ENCODE assay signal across 8 cellular contexts in genomic region chr5:112419050-112419595, GRCh38. TPM values are rescaled to one million over a fixed set of nuclear protein-coding genes. Genes with fewer than 3 reads are reported as not detected.
DNase-seq lines count a peak whose midpoint lies in the region; ATAC-seq and TF ChIP-seq lines count a peak whose summit lies in the region.

Gene EPB41L4A (minus strand): TSS chr5:112419277. CDS start chr5:112419039, 238 bp downstream.

- H2BK120ac ChIP-seq in H9 (ENCODE audit: low read depth, low read length, poor library complexity, severe bottlenecking), result no peak within 1 kb of the TSS

- no CpG with 5 or more reads among the region's 70 CpGs for WGBS in H9 (ENCODE audit: extremely low coverage, insufficient read length, low lambda C conversion rate)
- WGBS in esophagus squamous epithelium, 2 donors, result 0% methylated on average over 1 of the region's 70 CpGs; no CpG with 5 or more reads in 1 of the 2 donors

- H2BK5ac ChIP-seq in H9 (ENCODE audit: insufficient read length, low read length), result no peak within 1 kb of the TSS

- no peak within 1 kb of the TSS for H4K5ac ChIP-seq in H9 (ENCODE audit: insufficient read length, low read depth, low read length)

- in situ Hi-C loops in Caki2 (cut with HindIII; ENCODE audit: low pct_unique_long_range_greater_than_20kb, low sequenced_read_pairs), result no loop called here

- peak within 1 kb of the TSS; percentile 71 to 93 (median 85) for H3K4me3 ChIP-seq in esophagus squamous epithelium
- H3K4me3 ChIP-seq in vagina, result peak within 1 kb of the TSS; percentile 82 to 91

- H3K4me1 ChIP-seq in H9 (ENCODE audit: insufficient read depth, low read length) (no peaks in the 10 kb centered on the region), esophagus squamous epithelium (peaks cover 0 to 31% (median 5%) of the 10 kb centered on the region in 3 donors), vagina (peaks cover 1% of the 10 kb centered on the region)

- intact Hi-C loops in esophagus squamous epithelium (cut with DNase I) (no loop called here), vagina (cut with DNase I) (no loop called here)

- H2BK15ac ChIP-seq in H9 (ENCODE audit: low read depth, low read length), result no peak within 1 kb of the TSS

- H3T11ph ChIP-seq in H9 (ENCODE audit: low read length), result no peak within 1 kb of the TSS

- peaks cover 9 to 12% of the 10 kb centered on the region in 2 experiments for H3K4me1 Mint-ChIP-seq in H9
- H3K4me1 Mint-ChIP-seq in T-helper 1 cell treated with Interleukin-12 subunit alpha and Interleukin-12 subunit beta and Interleukin-4 antibody, amounts not matched to agents 30 μg/mL and 1 μg/mL, for 36 hours (ENCODE audit: low read depth), result peaks cover 6% of the 10 kb centered on the region

- no peak within 1 kb of the TSS for H2BK20ac ChIP-seq in H9 (ENCODE audit: low read depth, low read length, poor library complexity, severe bottlenecking)

- H4K91ac ChIP-seq in H9 (ENCODE audit: insufficient read length, low read depth, low read length), result no peak within 1 kb of the TSS

- H3K27me3 Mint-ChIP-seq in H9 (ENCODE audit: low read depth), result peaks cover 51% of the 10 kb centered on the region
- H3K27me3 Mint-ChIP-seq in T-helper 1 cell treated with Interleukin-12 subunit alpha and Interleukin-12 subunit beta and Interleukin-4 antibody, amounts not matched to agents 30 μg/mL and 1 μg/mL, for 36 hours (ENCODE audit: low read depth), result peaks cover 75% of the 10 kb centered on the region

- no peak within 1 kb of the TSS for H3K23ac ChIP-seq in H9 (ENCODE audit: insufficient read length, low read depth, low read length)

- peak within 1 kb of the TSS; percentile 17; the same call in 1 of the 2 replicates for H3K14ac ChIP-seq in H9 (ENCODE audit: insufficient read depth, low read length)

- ATAC-seq in GM18520 (IDR thresholded peaks at IDR 0.05; ENCODE audit: unreplicated experiment), result no peak

- H3K23me2 ChIP-seq in H9 (ENCODE audit: insufficient read length, low read depth, low read length, poor library complexity, severe bottlenecking), result peaks cover 18% of the 10 kb centered on the region

- H3K27ac ChIP-seq in H9 (ENCODE audit: insufficient read length, low read depth, low read length) (no peak within 1 kb of the TSS), esophagus squamous epithelium (peak within 1 kb of the TSS; percentile 86 to 94 (median 90)), vagina (peak within 1 kb of the TSS; percentile 88)

- H3K9me3 Mint-ChIP-seq in H9, result no peaks in the 10 kb centered on the region
- H3K9me3 Mint-ChIP-seq in T-helper 1 cell treated with Interleukin-12 subunit alpha and Interleukin-12 subunit beta and Interleukin-4 antibody, amounts not matched to agents 30 μg/mL and 1 μg/mL, for 36 hours, result no peaks in the 10 kb centered on the region

- no peak within 1 kb of the TSS for H3K56ac ChIP-seq in H9 (ENCODE audit: insufficient read length, low read depth, low read length)

- peaks cover 4% of the 10 kb centered on the region; the same call in 1 of the 2 replicates for H3K27me3 ChIP-seq in H9 (ENCODE audit: insufficient read depth, low read length)
- H3K27me3 ChIP-seq in esophagus squamous epithelium, result peaks cover 0 to 17% (median 0%) of the 10 kb centered on the region in 4 donors
- H3K27me3 ChIP-seq in vagina, result no peaks in the 10 kb centered on the region

- H3K9me3 ChIP-seq in H9 (ENCODE audit: control insufficient read depth, low read depth, low read length) (no peaks in the 10 kb centered on the region), esophagus squamous epithelium (no peaks in the 10 kb centered on the region), vagina (no peaks in the 10 kb centered on the region)

- DNase-seq in Caki2 (ENCODE audit: low read depth), result peak; percentile 49
- no peak for DNase-seq in H9
- no peak for DNase-seq in esophagus squamous epithelium (lab: John Stamatoyannopoulos, UW)
- DNase-seq in myocyte (ENCODE audit: low read depth), result peak; percentile 3
- no peak for DNase-seq in vagina (ENCODE audit: extremely low spot score in 2 of 2)
- no peak for DNase-seq in NCI-H1436 treated with DMSO at 0.1 percent for 48 hours (lab: John Stamatoyannopoulos, UW)

- H3K36me3 Mint-ChIP-seq in H9 (ENCODE audit: insufficient read depth in 1 of 3, low read depth in 3 of 3), result no peaks in the 10 kb centered on the region
- H3K36me3 Mint-ChIP-seq in T-helper 1 cell treated with Interleukin-12 subunit alpha and Interleukin-12 subunit beta and Interleukin-4 antibody, amounts not matched to agents 30 μg/mL and 1 μg/mL, for 36 hours (ENCODE audit: low read depth), result no peaks in the 10 kb centered on the region

- H4K20me1 ChIP-seq in H9 (ENCODE audit: control insufficient read depth, insufficient read depth, insufficient read length), result no peaks in the 10 kb centered on the region

- H4K8ac ChIP-seq in H9 (replicated peaks; ENCODE audit: insufficient read length, low read depth, low read length), result no peak within 1 kb of the TSS

- H2AFZ ChIP-seq in H9 (ENCODE audit: low read length), result no peak within 1 kb of the TSS

- H3K36me3 ChIP-seq in esophagus squamous epithelium (no peaks in the 10 kb centered on the region), vagina (no peaks in the 10 kb centered on the region)

- H3K18ac ChIP-seq in H9 (ENCODE audit: insufficient read length, low read depth, low read length), result peak within 1 kb of the TSS; percentile 59

- H3K27ac Mint-ChIP-seq in H9, result no peak within 1 kb of the TSS
- H3K27ac Mint-ChIP-seq in T-helper 1 cell treated with Interleukin-12 subunit alpha and Interleukin-12 subunit beta and Interleukin-4 antibody, amounts not matched to agents 30 μg/mL and 1 μg/mL, for 36 hours, result peak within 1 kb of the TSS; percentile 64

- TF ChIP-seq CTCF in H9 (conservative IDR thresholded peaks at IDR 0.05) (no peak), esophagus squamous epithelium (IDR thresholded peaks at IDR 0.05) (no peak), vagina (IDR thresholded peaks at IDR 0.05) (no peak)

- H3K9ac ChIP-seq in H9 (ENCODE audit: extremely low read depth, insufficient read length, low read length), result peak within 1 kb of the TSS; percentile 21

- H3K4me2 ChIP-seq in H9 (ENCODE audit: insufficient read depth, insufficient read length, low read length), result peak within 1 kb of the TSS; percentile 84

- no peak within 1 kb of the TSS for H3K4ac ChIP-seq in H9 (ENCODE audit: low read depth, low read length)

- no peaks in the 10 kb centered on the region for H3K79me1 ChIP-seq in H9 (ENCODE audit: insufficient read depth, low read depth, low read length, poor library complexity, severe bottlenecking)

- no peaks in the 10 kb centered on the region for H3K79me2 ChIP-seq in H9 (ENCODE audit: insufficient read depth, low read length)

- H3K4me3 Mint-ChIP-seq in H9, result peak within 1 kb of the TSS; percentile 80 to 88
- peak within 1 kb of the TSS; percentile 84 for H3K4me3 Mint-ChIP-seq in T-helper 1 cell treated with Interleukin-12 subunit alpha and Interleukin-12 subunit beta and Interleukin-4 antibody, amounts not matched to agents 30 μg/mL and 1 μg/mL, for 36 hours

- no peak within 1 kb of the TSS for H2BK12ac ChIP-seq in H9 (ENCODE audit: insufficient read length, low read depth, low read length)

- no peak within 1 kb of the TSS for H2AK5ac ChIP-seq in H9 (ENCODE audit: insufficient read length, low read length)

- no peak for TF ChIP-seq POLR2A in esophagus squamous epithelium (IDR thresholded peaks at IDR 0.05)
- no peak for TF ChIP-seq POLR2A in vagina (IDR thresholded peaks at IDR 0.05)

RNA-seq across cellular contexts. Expression of gene EPB41L4A, which starts in this region (rescaled TPM):
- 12.6 and 20.7 TPM in 2 replicates for total RNA-seq in Caki2 (2014; rRNA removed; shearing (Covaris generic); ENCODE audit: low replicate concordance)
- total RNA-seq in H9 (2021), result 4.8 and 4.9 TPM in 2 replicates
- 10 to 100 TPM; 18.9 to 25.9 (median 20.7) TPM for total RNA-seq in esophagus squamous epithelium
- 0.86 TPM in 1 of 2 replicates, not detected in the other for total RNA-seq in myocyte
- 0.05 TPM for polyA plus RNA-seq in myocyte (2012)
- 27.5 TPM for total RNA-seq in vagina

Comparison
In these comparisons a context has a peak if more than half of its experiments do, and no peak if none do; other contexts are left out.
1. Peak in DNase-seq in myocyte; RNA of the gene not detected or under 1 TPM.